ENCODE assay signal across 18 cellular contexts in genomic region chr17:81066771-81067315, GRCh38.
"Had no signal": no experiment of that assay in that cellular context is flagged by ENCODE, and none has a peak within 500 bp of the region (broad histone marks: within the 10 kb centered on the region; RNA-seq: fewer than 3 reads in every experiment).

No MANE protein-coding gene starts in this region.

- H3K9me3 ChIP-seq: esophagus muscularis mucosa, psoas muscle, sigmoid colon, suprapubic skin had no signal

- DNase-seq: activated CD4-positive, alpha-beta T cell treated with anti-CD3 and anti-CD28 coated beads, Interleukin-2, amount 50 U/mL, for 48 hours; activated CD8-positive, alpha-beta memory T cell treated with anti-CD3 and anti-CD28 coated beads, Interleukin-2, amount 10 ng/mL, durations not matched to agents 7 days and 5 days; activated gamma-delta T cell; activated T-cell treated with anti-CD3 and anti-CD28 coated beads, Interleukin-2, amount 50 U/mL, for 24 hours; amygdala; brain microvascular endothelial cell; cerebellar nuclear complex; foreskin fibroblast; natural killer cell; nucleus accumbens; psoas muscle; sigmoid colon; stimulated activated CD4-positive, alpha-beta T cell treated with anti-CD3 and anti-CD28 coated beads, Interleukin-12 subunit alpha, Interleukin-12 subunit beta, amount 100 ng/mL, for 4 hours; stimulated activated naive CD4-positive, alpha-beta T cell treated with Interleukin-2 at 50 U/mL for 16 hours; T-helper 2 cell had no signal

- H3K4me3 ChIP-seq: esophagus muscularis mucosa, psoas muscle, sigmoid colon, suprapubic skin had no signal

- H3K27me3 ChIP-seq: brain microvascular endothelial cell, esophagus muscularis mucosa, sigmoid colon, suprapubic skin had no signal

- ATAC-seq: activated CD4-positive, CD25-positive, alpha-beta regulatory T cell treated with anti-CD3 and anti-CD28 coated beads, Interleukin-2, amount 50 U/mL, for 24 hours; activated CD8-positive, alpha-beta memory T cell treated with anti-CD3 and anti-CD28 coated beads, Interleukin-2, amount 10 ng/mL, durations not matched to agents 7 days and 5 days; natural killer cell; psoas muscle had no signal

- H3K27ac ChIP-seq: brain microvascular endothelial cell, esophagus muscularis mucosa, psoas muscle, sigmoid colon, suprapubic skin had no signal
